Comparison of ENCODE assay signal across 8 cellular contexts in the genomic region with DNA sequence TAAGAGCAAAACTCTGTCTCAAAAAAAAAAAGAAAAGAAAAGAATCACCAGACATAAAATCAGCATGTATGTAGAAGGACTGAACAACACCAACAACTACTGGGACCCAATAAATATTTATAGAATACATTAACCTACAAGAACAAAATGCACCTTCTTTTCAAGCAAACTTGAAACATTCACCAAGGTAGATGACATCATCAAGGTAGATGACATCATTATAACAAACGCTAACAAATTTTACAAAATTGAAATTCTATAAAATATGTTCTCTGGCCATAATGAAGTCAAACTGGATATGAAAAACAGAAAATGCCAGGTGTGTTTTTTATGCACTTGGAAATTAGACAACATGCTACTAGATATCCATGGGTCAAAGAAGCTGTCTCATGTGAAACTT.
"Had no signal": no experiment of that assay in that cellular context is flagged by ENCODE, and none has a peak within 500 bp of the region (broad histone marks: within the 10 kb centered on the region; RNA-seq: fewer than 3 reads in every experiment).

No MANE protein-coding gene starts in this region.

- H3K36me3 ChIP-seq: HAP-1 had no signal

- H3K4me3 Mint-ChIP-seq: IgD-negative memory B cell had no signal

- H3K9ac ChIP-seq: GM23248 had no signal

- H3K27me3 Mint-ChIP-seq: IgD-negative memory B cell had no signal

- H2AFZ ChIP-seq: GM23248 had no signal

- FAIRE-seq: HTR-8/SVneo had no signal

- H3K4me1 ChIP-seq: HAP-1 had no signal

- H3K27ac ChIP-seq: GM23248 had no signal

- DNase-seq: GM23248, GOT3, H7, KG1 had no signal

- ATAC-seq: HCT116 had no signal

- H3K4me1 Mint-ChIP-seq: IgD-negative memory B cell had no signal

- H3K9me3 ChIP-seq: HAP-1 had no signal

- H3K4me3 ChIP-seq: GM23248, HAP-1 had no signal

- H3K36me3 Mint-ChIP-seq: IgD-negative memory B cell had no signal

- H3K27ac Mint-ChIP-seq: IgD-negative memory B cell had no signal
